Comparison of ENCODE assay signal across 31 cellular contexts in genomic region chr2:177726853-177727465, GRCh38.
"Had no signal": no experiment of that assay in that cellular context is flagged by ENCODE, and none has a peak within 500 bp of the region (broad histone marks: within the 10 kb centered on the region; RNA-seq: fewer than 3 reads in every experiment).

No MANE protein-coding gene starts in this region.

- H3K27ac ChIP-seq: brain microvascular endothelial cell, Peyer's patch, WERI-Rb-1 had no signal

- H3K4me3 ChIP-seq: Peyer's patch had no signal

- H3K4me3 Mint-ChIP-seq: activated CD4-positive, alpha-beta memory T cell treated with anti-CD3 and anti-CD28 coated beads, Interleukin-2, amount 10 ng/mL, durations not matched to agents 7 days and 5 days; activated CD8-positive, alpha-beta memory T cell treated with anti-CD3 and anti-CD28 coated beads, Interleukin-2, amount 10 ng/mL, durations not matched to agents 7 days and 5 days; activated naive CD4-positive, alpha-beta T cell treated with anti-CD3 and anti-CD28 coated beads, Interleukin-2, amount 10 ng/mL, durations not matched to agents 7 days and 5 days; activated naive CD8-positive, alpha-beta T cell; activated naive CD8-positive, alpha-beta T cell treated with anti-CD3 and anti-CD28 coated beads, Interleukin-2, amount 50 U/mL, for 24 hours had no signal

- H3K9me3 Mint-ChIP-seq: activated CD4-positive, alpha-beta memory T cell treated with anti-CD3 and anti-CD28 coated beads, Interleukin-2, amount 10 ng/mL, durations not matched to agents 7 days and 5 days; activated naive CD4-positive, alpha-beta T cell treated with anti-CD3 and anti-CD28 coated beads, Interleukin-2, amount 10 ng/mL, durations not matched to agents 7 days and 5 days; activated naive CD8-positive, alpha-beta T cell treated with anti-CD3 and anti-CD28 coated beads, Interleukin-2, amount 50 U/mL, for 24 hours had no signal

- ATAC-seq: activated CD8-positive, alpha-beta memory T cell treated with anti-CD3 and anti-CD28 coated beads, Interleukin-2, amount 10 ng/mL, durations not matched to agents 7 days and 5 days; activated naive CD8-positive, alpha-beta T cell treated with anti-CD3 and anti-CD28 coated beads, Interleukin-2, amount 50 U/mL, for 24 hours; PC-3 had no signal

- H3K9me3 ChIP-seq: Peyer's patch had no signal

- H3K36me3 ChIP-seq: brain microvascular endothelial cell, Peyer's patch, WERI-Rb-1 had no signal

- H3K27ac Mint-ChIP-seq: activated CD4-positive, alpha-beta memory T cell treated with anti-CD3 and anti-CD28 coated beads, Interleukin-2, amount 10 ng/mL, durations not matched to agents 7 days and 5 days; activated CD8-positive, alpha-beta memory T cell treated with anti-CD3 and anti-CD28 coated beads, Interleukin-2, amount 10 ng/mL, durations not matched to agents 7 days and 5 days; activated naive CD4-positive, alpha-beta T cell treated with anti-CD3 and anti-CD28 coated beads, Interleukin-2, amount 10 ng/mL, durations not matched to agents 7 days and 5 days; activated naive CD8-positive, alpha-beta T cell; activated naive CD8-positive, alpha-beta T cell treated with anti-CD3 and anti-CD28 coated beads, Interleukin-2, amount 50 U/mL, for 24 hours had no signal

- H3K36me3 Mint-ChIP-seq: activated CD8-positive, alpha-beta memory T cell treated with anti-CD3 and anti-CD28 coated beads, Interleukin-2, amount 10 ng/mL, durations not matched to agents 7 days and 5 days; activated naive CD4-positive, alpha-beta T cell treated with anti-CD3 and anti-CD28 coated beads, Interleukin-2, amount 10 ng/mL, durations not matched to agents 7 days and 5 days; activated naive CD8-positive, alpha-beta T cell had no signal

- H3K4me1 ChIP-seq: Peyer's patch had no signal

- H3K4me1 Mint-ChIP-seq: activated CD4-positive, alpha-beta memory T cell treated with anti-CD3 and anti-CD28 coated beads, Interleukin-2, amount 10 ng/mL, durations not matched to agents 7 days and 5 days; activated naive CD4-positive, alpha-beta T cell treated with anti-CD3 and anti-CD28 coated beads, Interleukin-2, amount 10 ng/mL, durations not matched to agents 7 days and 5 days; activated naive CD8-positive, alpha-beta T cell treated with anti-CD3 and anti-CD28 coated beads, Interleukin-2, amount 50 U/mL, for 24 hours had no signal

- DNase-seq: activated CD4-positive, alpha-beta memory T cell treated with anti-CD3 and anti-CD28 coated beads, Interleukin-2, amount 10 ng/mL, durations not matched to agents 7 days and 5 days; activated CD4-positive, alpha-beta T cell treated with anti-CD3 and anti-CD28 coated beads for 1 hour; activated CD4-positive, alpha-beta T cell treated with anti-CD3 and anti-CD28 coated beads for 48 hours; activated CD4-positive, CD25-positive, alpha-beta regulatory T cell; activated CD8-positive, alpha-beta memory T cell treated with anti-CD3 and anti-CD28 coated beads for 24 hours; activated CD8-positive, alpha-beta memory T cell treated with anti-CD3 and anti-CD28 coated beads, Interleukin-2, amount 10 ng/mL, durations not matched to agents 7 days and 5 days; activated CD8-positive, alpha-beta memory T cell treated with anti-CD3 and anti-CD28 coated beads, Interleukin-2, amount 50 U/mL, for 48 hours; activated effector memory CD4-positive, alpha-beta T cell treated with Interleukin-2 at 50 U/mL for 16 hours; activated naive CD4-positive, alpha-beta T cell treated with anti-CD3 and anti-CD28 coated beads, Interleukin-2, amount 10 ng/mL, durations not matched to agents 7 days and 5 days; activated naive CD8-positive, alpha-beta T cell treated with anti-CD3 and anti-CD28 coated beads, Interleukin-2, amount 50 U/mL, for 24 hours; activated T-cell treated with anti-CD3 and anti-CD28 coated beads, Interleukin-2, amount 50 U/mL, for 48 hours; anterior cingulate cortex; brain microvascular endothelial cell; NCI-H1092 treated with DMSO at 0.1 percent for 48 hours; NCI-H1417; NCI-H146; NCI-H187; NCI-H2029 treated with DMSO at 0.1 percent for 48 hours; NCI-H2107; NCI-H2171; NCI-H510A; NCI-H526; NCI-H748 treated with DMSO at 0.1 percent for 48 hours; NK-92 treated with Interleukin-12 subunit alpha and Interleukin-12 subunit beta, amount 100 ng/mL, for 24 hours; PC-3; Peyer's patch; RPMI8226; SW 1271; T1000; WERI-Rb-1 had no signal

- H3K27me3 ChIP-seq: Peyer's patch had no signal
